ENCODE assay signal across 9 cellular contexts in genomic region chr20:49594143-49594928, GRCh38. TPM values are rescaled to one million over a fixed set of nuclear protein-coding genes. Genes with fewer than 3 reads are reported as not detected.
A peak's percentile ranks its signal among the peaks of the same experiment; 100 is the strongest.
DNase-seq lines count a peak whose midpoint lies in the region; FAIRE-seq and TF ChIP-seq lines count a peak whose summit lies in the region.
"Had no signal": no experiment of that assay in that cellular context is flagged by ENCODE, and none has a peak within 500 bp of the region (broad histone marks: within the 10 kb centered on the region; RNA-seq: fewer than 3 reads in every experiment).

No MANE protein-coding gene starts in this region.

- H3K27me3 ChIP-seq in esophagus muscularis mucosa (no peaks in the 10 kb centered on the region), small intestine (ENCODE audit: control insufficient read depth in 2 of 2, insufficient read depth in 2 of 2, low read length in 2 of 2) (no peaks in the 10 kb centered on the region)

- no peak for FAIRE-seq in small intestine (lab: Jason Lieb, UNC)

- H3K9me3 ChIP-seq in esophagus muscularis mucosa (no peaks in the 10 kb centered on the region), small intestine (ENCODE audit: control insufficient read depth, low read depth) (no peaks in the 10 kb centered on the region)

- intact Hi-C loops in esophagus muscularis mucosa (cut with DNase I) = no loop called here

- H3K36me3 Mint-ChIP-seq in HFFc6 (ENCODE audit: low read depth) = no peaks in the 10 kb centered on the region

- H3K36me3 ChIP-seq in esophagus muscularis mucosa (no peaks in the 10 kb centered on the region), small intestine (ENCODE audit: control insufficient read depth in 2 of 2, insufficient read depth in 2 of 2, low read length in 2 of 2) (no peaks in the 10 kb centered on the region)

- TF ChIP-seq POLR2A in esophagus muscularis mucosa (IDR thresholded peaks at IDR 0.05; ENCODE audit: low read depth) = no peak

- H3K4me3 ChIP-seq in esophagus muscularis mucosa (no peak overlapping the region), small intestine (ENCODE audit: low read depth in 1 of 2, low read length in 2 of 2) (no peak overlapping the region)

- peak overlapping the region; percentile 53 for H3K27ac Mint-ChIP-seq in HFFc6

- H3K4me1 Mint-ChIP-seq in HFFc6 (ENCODE audit: low read depth) = peaks cover 42% of the 10 kb centered on the region

- DNase-seq in HFFc6 (peak; percentile 36), esophagus muscularis mucosa (ENCODE audit: extremely low spot score) (no peak), small intestine (peak; percentile 54), LoVo (ENCODE audit: low spot score) (no peak), NCI-H1105 (lab: John Stamatoyannopoulos, UW) (no peak), NCI-H187 (lab: John Stamatoyannopoulos, UW) (no peak), NCI-H748 (lab: John Stamatoyannopoulos, UW; ENCODE audit: unreplicated experiment) (no peak)
- DNase-seq in activated CD4-positive, alpha-beta T cell treated with anti-CD3 and anti-CD28 coated beads, Interleukin-2, amount 50 U/mL, for 1 hour = peak; percentile 10

- H3K9me3 Mint-ChIP-seq in HFFc6 = no peaks in the 10 kb centered on the region

- no peak for TF ChIP-seq CTCF in HFFc6 (IDR thresholded peaks at IDR 0.05)
- no peak for TF ChIP-seq CTCF in esophagus muscularis mucosa (IDR thresholded peaks at IDR 0.05)

- H3K4me1 ChIP-seq in esophagus muscularis mucosa (peaks cover 30 to 40% (median 37%) of the 10 kb centered on the region in 4 donors), small intestine (ENCODE audit: control insufficient read depth in 2 of 2, insufficient read depth in 1 of 2, low read depth in 1 of 2, low read length in 1 of 2) (peaks cover 0 to 2% of the 10 kb centered on the region in 2 donors)

- TF ChIP-seq EP300 in esophagus muscularis mucosa (IDR thresholded peaks at IDR 0.05) = no peak

- H3K27ac ChIP-seq in esophagus muscularis mucosa (replicated peaks in 1 of 4) (peak overlapping the region; percentile 60 to 74 (median 68)), small intestine (ENCODE audit: low read depth in 1 of 2, low read length in 1 of 2) (peak overlapping the region; percentile 56 to 79)
- H3K27ac ChIP-seq: KMS-11 had no signal

- 55% methylated on average over 10 of the region's 12 CpGs for WGBS in esophagus muscularis mucosa
- WGBS in small intestine, 3 donors = 57 to 62% (median 60%) methylated on average over 12 of the region's 12 CpGs

- H3K27me3 Mint-ChIP-seq in HFFc6 (ENCODE audit: insufficient read depth) = peaks cover 23% of the 10 kb centered on the region

- no peak overlapping the region for H3K4me3 Mint-ChIP-seq in HFFc6

RNA-seq across cellular contexts. Expression of gene PTGIS, which starts 26.4 kb away (rescaled TPM):
- total RNA-seq in HFFc6 (2021; fragmentation: NEBNext Ultra II Directional; extraction: Animal tissue kit (Norgen Biotek cat#: 25700)) = under 1 TPM in 1 of 6 experiments, not detected in 5; 0.05 TPM
- total RNA-seq in esophagus muscularis mucosa = 100 to 1,000 TPM; 107 to 217 (median 130) TPM
- polyA plus RNA-seq in small intestine = 10 to 100 TPM in 1 of 3 donors, under 1 TPM in 2; 0.22 to 15.1 (median 0.54) TPM

Comparison
In these comparisons a context has a peak if more than half of its experiments do, and no peak if none do; other contexts are left out.
1. DNase-seq: peak in HFFc6 (single experiment), activated CD4-positive, alpha-beta T cell treated with anti-CD3 and anti-CD28 coated beads, Interleukin-2, amount 50 U/mL, for 1 hour (single experiment) and small intestine (single experiment); none in esophagus muscularis mucosa (single experiment), LoVo (single experiment), NCI-H1105 (single experiment), NCI-H187 (0 of 2) and NCI-H748 (single experiment).
2. RNA of gene PTGIS, which starts 26.4 kb away (total RNA-seq): 107 to 217 TPM in esophagus muscularis mucosa; 0.05 TPM in HFFc6; every median in the first group is over 100 times any median in the second.